10 cellular contexts compared by ENCODE assay signal in genomic region chr6:10531513-10531912, GRCh38. TPM values are rescaled to one million over a fixed set of nuclear protein-coding genes. Genes with fewer than 3 reads are reported as not detected.
DNase-seq lines count a peak whose midpoint lies in the region; ATAC-seq and TF ChIP-seq lines count a peak whose summit lies in the region.
"Had no signal": no experiment of that assay in that cellular context is flagged by ENCODE, and none has a peak within 500 bp of the region (broad histone marks: within the 10 kb centered on the region; RNA-seq: fewer than 3 reads in every experiment).

No MANE protein-coding gene starts in this region.

- peaks cover 0 to 2% of the 10 kb centered on the region in 2 donors for H3K9me3 Mint-ChIP-seq in activated T-cell treated with anti-CD3 and anti-CD28 coated beads, Interleukin-2, amount 50 U/mL, for 72 hours
- H3K9me3 Mint-ChIP-seq in type B pancreatic cell = no peaks in the 10 kb centered on the region

- H3K27ac Mint-ChIP-seq in activated T-cell treated with anti-CD3 and anti-CD28 coated beads, Interleukin-2, amount 50 U/mL, for 72 hours = no peak overlapping the region
- no peak overlapping the region for H3K27ac Mint-ChIP-seq in type B pancreatic cell

- H3K4me3 ChIP-seq in NB4 (ENCODE audit: low read depth, low read length) = peak overlapping the region; percentile 90

- DNase-seq in activated T-cell treated with anti-CD3 and anti-CD28 coated beads, Interleukin-2, amount 50 U/mL, for 72 hours = no peak
- DNase-seq in activated T-cell treated with anti-CD3 and anti-CD28 coated beads for 4 hours (no peak), NB4 (ENCODE audit: low read depth) (peak; percentile 82), dermis blood vessel endothelial cell (peak; percentile 23), type B pancreatic cell (ENCODE audit: extremely low spot score, unreplicated experiment) (no peak), germinal center (ENCODE audit: low spot score) (no peak)
- DNase-seq: NCI-H1930 had no signal

- no peaks in the 10 kb centered on the region for H3K27me3 Mint-ChIP-seq in activated T-cell treated with anti-CD3 and anti-CD28 coated beads, Interleukin-2, amount 50 U/mL, for 72 hours (ENCODE audit: low read depth)
- no peaks in the 10 kb centered on the region for H3K27me3 Mint-ChIP-seq in type B pancreatic cell

- H3K36me3 Mint-ChIP-seq in activated T-cell treated with anti-CD3 and anti-CD28 coated beads, Interleukin-2, amount 50 U/mL, for 72 hours (ENCODE audit: insufficient read depth in 2 of 2) = peaks cover 0 to 6% of the 10 kb centered on the region in 2 donors
- peaks cover 7% of the 10 kb centered on the region for H3K36me3 Mint-ChIP-seq in type B pancreatic cell

- peaks cover 64% of the 10 kb centered on the region for H3K4me1 Mint-ChIP-seq in activated T-cell treated with anti-CD3 and anti-CD28 coated beads, Interleukin-2, amount 50 U/mL, for 72 hours (ENCODE audit: low read depth)
- H3K4me1 Mint-ChIP-seq in type B pancreatic cell (ENCODE audit: unreplicated experiment) = no peaks in the 10 kb centered on the region

- no peak for TF ChIP-seq POLR2A in NB4 (IDR thresholded peaks at IDR 0.05; ENCODE audit: extremely low read depth, insufficient read length)

- TF ChIP-seq CTCF in NB4 (IDR thresholded peaks at IDR 0.05; ENCODE audit: low read depth, low read length) (no peak), type B pancreatic cell (conservative IDR thresholded peaks at IDR 0.05) (no peak)

- H3K4me3 Mint-ChIP-seq in activated T-cell treated with anti-CD3 and anti-CD28 coated beads, Interleukin-2, amount 50 U/mL, for 72 hours = peak overlapping the region; percentile 48 to 60
- peak overlapping the region; percentile 7 for H3K4me3 Mint-ChIP-seq in type B pancreatic cell

- ATAC-seq in activated T-cell treated with anti-CD3 and anti-CD28 coated beads, Interleukin-2, amount 50 U/mL, for 72 hours (replicated peaks in 1 of 2) = no peak
- ATAC-seq in GM18907 (IDR thresholded peaks at IDR 0.05; ENCODE audit: unreplicated experiment) (no peak), HG03025 (IDR thresholded peaks at IDR 0.05; ENCODE audit: low FRiP score, unreplicated experiment) (no peak)
- ATAC-seq: activated CD4-positive, CD25-positive, alpha-beta regulatory T cell treated with anti-CD3 and anti-CD28 coated beads, Interleukin-2, amount 50 U/mL, for 24 hours had no signal

RNA-seq across cellular contexts. Expression of gene GCNT2, which starts 10.4 kb away (rescaled TPM):
- 1 to 10 TPM; 1.8 to 3.1 TPM for total RNA-seq in activated T-cell treated with anti-CD3 and anti-CD28 coated beads, Interleukin-2, amount 50 U/mL, for 72 hours
- 42.2 and 53.9 TPM in 2 replicates for total RNA-seq in dermis blood vessel endothelial cell
- 21.2 and 21.6 TPM in 2 replicates for total RNA-seq in type B pancreatic cell (ENCODE audit: low replicate concordance)

Comparison
In these comparisons a context has a peak if more than half of its experiments do, and no peak if none do; other contexts are left out.
1. DNase-seq: peak in NB4 (single experiment) and dermis blood vessel endothelial cell (single experiment); none in activated T-cell treated with anti-CD3 and anti-CD28 coated beads, Interleukin-2, amount 50 U/mL, for 72 hours (0 of 2), activated T-cell treated with anti-CD3 and anti-CD28 coated beads for 4 hours (single experiment), type B pancreatic cell (single experiment) and germinal center (single experiment).